10 cellular contexts compared by ENCODE assay signal in genomic region chr9:127897194-127897692, GRCh38. TPM values are rescaled to one million over a fixed set of nuclear protein-coding genes. Genes with fewer than 3 reads are reported as not detected.
DNase-seq lines count a peak whose midpoint lies in the region; ATAC-seq, FAIRE-seq and TF ChIP-seq lines count a peak whose summit lies in the region.
"Had no signal": no experiment of that assay in that cellular context is flagged by ENCODE, and none has a peak within 500 bp of the region (broad histone marks: within the 10 kb centered on the region; RNA-seq: fewer than 3 reads in every experiment).

No MANE protein-coding gene starts in this region.

- H3K79me2 ChIP-seq in smooth muscle cell (ENCODE audit: low read depth), result no peaks in the 10 kb centered on the region

- no peaks in the 10 kb centered on the region for H3K27me3 ChIP-seq in smooth muscle cell (ENCODE audit: low read depth)

- no peak overlapping the region for H2AFZ ChIP-seq in smooth muscle cell (ENCODE audit: low read depth)

- intact Hi-C loops in kidney (cut with DNase I), result no loop called here

- peak overlapping the region; percentile 72 for H3K27ac Mint-ChIP-seq in central memory CD8-positive, alpha-beta T cell (ENCODE audit: low read depth)

- H3K4me2 ChIP-seq in smooth muscle cell, result peak overlapping the region; percentile 63

- H3K9me3 Mint-ChIP-seq in central memory CD8-positive, alpha-beta T cell, result no peaks in the 10 kb centered on the region

- H3K4me3 Mint-ChIP-seq in central memory CD8-positive, alpha-beta T cell, result peak overlapping the region; percentile 91

- peaks cover 44% of the 10 kb centered on the region for H3K36me3 Mint-ChIP-seq in central memory CD8-positive, alpha-beta T cell (ENCODE audit: insufficient read depth)

- H3K9ac ChIP-seq in kidney (ENCODE audit: low read length in 2 of 2) (peak overlapping the region in 1 of 2 donors; percentile 65), smooth muscle cell (ENCODE audit: low read depth) (no peak overlapping the region)

- FAIRE-seq in kidney (lab: Jason Lieb, UNC), result no peak
- FAIRE-seq: A204.1, TTC549 had no signal

- H3K4me1 ChIP-seq in kidney (ENCODE audit: control insufficient read depth in 1 of 2, insufficient read depth in 1 of 2, low read depth in 1 of 2, low read length in 2 of 2) (peaks cover 7 to 19% of the 10 kb centered on the region in 2 donors), smooth muscle cell (ENCODE audit: low read depth) (peaks cover 16% of the 10 kb centered on the region)

- H3K27me3 Mint-ChIP-seq in central memory CD8-positive, alpha-beta T cell, result no peaks in the 10 kb centered on the region

- peaks cover 25% of the 10 kb centered on the region for H4K20me1 ChIP-seq in smooth muscle cell (ENCODE audit: low read depth)

- peaks cover 0 to 6% of the 10 kb centered on the region in 2 donors for H3K9me3 ChIP-seq in kidney (ENCODE audit: control insufficient read depth in 1 of 2, low read length in 2 of 2)
- H3K9me3 ChIP-seq in smooth muscle cell (replicated peaks; ENCODE audit: low read depth), result no peaks in the 10 kb centered on the region

- peak; percentile 15 for ATAC-seq in central memory CD8-positive, alpha-beta T cell (replicated peaks; ENCODE audit: extremely low read depth, poor library complexity, severe bottlenecking)
- ATAC-seq in HG02610 (IDR thresholded peaks at IDR 0.05; ENCODE audit: unreplicated experiment), result no peak

- DNase-seq in DMS 273 (lab: John Stamatoyannopoulos, UW; ENCODE audit: unreplicated experiment), result peak; percentile 77
- DNase-seq in DMS 273 treated with DMSO at 0.1 percent for 48 hours (lab: John Stamatoyannopoulos, UW), result no peak
- DNase-seq in NOMO-1 treated with DMSO at 0.1 percent for 48 hours (lab: John Stamatoyannopoulos, UW; ENCODE audit: unreplicated experiment), result peak; percentile 74
- DNase-seq in central memory CD8-positive, alpha-beta T cell (ENCODE audit: low spot score in 2 of 2), result no peak
- peak; percentile 93 for DNase-seq in kidney
- DNase-seq in smooth muscle cell (lab: John Stamatoyannopoulos, UW; ENCODE audit: unreplicated experiment), result peak; percentile 68
- no peak for DNase-seq in NCI-H2107 treated with DMSO at 0.1 percent for 48 hours (lab: John Stamatoyannopoulos, UW; ENCODE audit: unreplicated experiment)

- peaks cover 20 to 22% of the 10 kb centered on the region in 2 donors for H3K36me3 ChIP-seq in kidney (ENCODE audit: control insufficient read depth in 1 of 2, insufficient read depth in 2 of 2, low read length in 2 of 2)
- peaks cover 17% of the 10 kb centered on the region for H3K36me3 ChIP-seq in smooth muscle cell (ENCODE audit: low read depth)

- TF ChIP-seq CTCF in kidney (IDR thresholded peaks at IDR 0.05; ENCODE audit: borderline replicate concordance, extremely low read depth, insufficient read depth), result no peak
- no peak for TF ChIP-seq CTCF in smooth muscle cell (IDR thresholded peaks at IDR 0.05; ENCODE audit: borderline replicate concordance, insufficient read depth, poor library complexity, severe bottlenecking)

- H3K4me3 ChIP-seq in kidney (ENCODE audit: low read length in 2 of 2) (peak overlapping the region in 1 of 2 donors; percentile 52), smooth muscle cell (no peak overlapping the region)

- peak overlapping the region; percentile 86 for H3K27ac ChIP-seq in kidney (ENCODE audit: low read depth in 2 of 2, low read length in 2 of 2)
- H3K27ac ChIP-seq in smooth muscle cell (ENCODE audit: low read depth), result peak overlapping the region; percentile 19

- peaks cover 5% of the 10 kb centered on the region for H3F3A ChIP-seq in smooth muscle cell (ENCODE audit: low read depth)

- 20% methylated on average over 16 of the region's 19 CpGs for WGBS in smooth muscle cell (ENCODE audit: low lambda C conversion rate)

- peaks cover 37% of the 10 kb centered on the region for H3K4me1 Mint-ChIP-seq in central memory CD8-positive, alpha-beta T cell

RNA-seq across cellular contexts. Expression of gene ST6GALNAC6, which starts 2.2 kb away (rescaled TPM):
- total RNA-seq in kidney (74.6 TPM), smooth muscle cell (34.3 and 36.4 TPM in 2 replicates)
- polyA plus RNA-seq in kidney (ENCODE audit: insufficient read depth, low read depth, low replicate concordance) (75.0 TPM), smooth muscle cell (48.8 and 65.8 TPM in 2 replicates)

RNA-seq across cellular contexts. Expression of gene ST6GALNAC4, which starts 19.6 kb away (rescaled TPM):
- 31.4 TPM for total RNA-seq in kidney
- 31.6 TPM for polyA plus RNA-seq in kidney (ENCODE audit: insufficient read depth, low read depth, low replicate concordance)
- 5.3 and 22.5 TPM in 2 replicates for total RNA-seq in smooth muscle cell
- 12.1 and 13.6 TPM in 2 replicates for polyA plus RNA-seq in smooth muscle cell

RNA-seq across cellular contexts. Expression of gene AK1, which starts 19.8 kb away (rescaled TPM):
- 77.9 TPM for total RNA-seq in kidney
- 185 TPM for polyA plus RNA-seq in kidney (ENCODE audit: insufficient read depth, low read depth, low replicate concordance)
- 22.2 and 52.4 TPM in 2 replicates for total RNA-seq in smooth muscle cell
- polyA plus RNA-seq in smooth muscle cell, result 97.8 and 115 TPM in 2 replicates

RNA-seq across cellular contexts. Expression of gene PIP5KL1, which starts 33.3 kb away (rescaled TPM):
- total RNA-seq in kidney (3.0 TPM), smooth muscle cell (1.1 and 9.2 TPM in 2 replicates)
- polyA plus RNA-seq in kidney (ENCODE audit: insufficient read depth, low read depth, low replicate concordance) (4.3 TPM), smooth muscle cell (2.7 and 9.7 TPM in 2 replicates)

RNA-seq across cellular contexts. Expression of gene DPM2, which starts 40.4 kb away (rescaled TPM):
- total RNA-seq in kidney, result 42.8 TPM
- 70.0 TPM for polyA plus RNA-seq in kidney (ENCODE audit: insufficient read depth, low read depth, low replicate concordance)
- 23.6 and 26.0 TPM in 2 replicates for total RNA-seq in smooth muscle cell
- polyA plus RNA-seq in smooth muscle cell, result 68.5 and 72.8 TPM in 2 replicates

Comparison
In these comparisons a context has a peak if more than half of its experiments do, and no peak if none do; other contexts are left out.
1. DNase-seq: peak in DMS 273 (single experiment), NOMO-1 treated with DMSO at 0.1 percent for 48 hours (single experiment), kidney (single experiment) and smooth muscle cell (single experiment); none in DMS 273 treated with DMSO at 0.1 percent for 48 hours (single experiment), central memory CD8-positive, alpha-beta T cell (0 of 2) and NCI-H2107 treated with DMSO at 0.1 percent for 48 hours (single experiment).